Comparison of ENCODE assay signal across 12 cellular contexts in the genomic region with DNA sequence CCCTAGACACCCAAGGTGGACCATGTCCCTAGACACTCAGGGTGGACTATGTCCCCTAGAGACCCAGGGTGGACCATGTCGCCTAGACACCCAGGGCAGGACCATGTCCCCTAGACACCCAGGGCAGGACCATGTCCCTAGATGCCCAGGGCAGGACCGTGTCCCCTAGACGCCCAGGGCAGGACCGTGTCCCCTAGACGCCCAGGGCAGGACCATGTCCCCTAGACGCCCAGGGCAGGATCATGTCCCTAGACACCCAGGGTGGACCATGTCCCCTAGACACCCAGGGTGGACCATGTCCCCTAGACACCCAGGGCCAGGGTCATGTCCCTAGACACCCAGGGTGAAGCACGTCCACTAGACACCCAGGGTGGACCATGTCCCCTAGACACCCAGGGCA. TPM values are rescaled to one million over a fixed set of nuclear protein-coding genes. Genes with fewer than 3 reads are reported as not detected.
A peak's percentile ranks its signal among the peaks of the same experiment; 100 is the strongest.
DNase-seq lines count a peak whose midpoint lies in the region; ATAC-seq, FAIRE-seq and TF ChIP-seq lines count a peak whose summit lies in the region.
"Not testable (repeated sequence)": the region's sequence is repeated elsewhere in the genome, so short reads cannot be mapped to it uniquely, and the experiment has no call there.
"Had no signal": no experiment of that assay in that cellular context is flagged by ENCODE, and none has a peak within 500 bp of the region (broad histone marks: within the 10 kb centered on the region; RNA-seq: fewer than 3 reads in every experiment).

No MANE protein-coding gene starts in this region.

- not testable (repeated sequence) for H3K36me3 ChIP-seq in kidney (ENCODE audit: control insufficient read depth in 1 of 2, insufficient read depth in 2 of 2, low read length in 2 of 2); osteoblast (ENCODE audit: insufficient read depth, low read length); psoas muscle (ENCODE audit: insufficient read depth in 1 of 2, low read depth in 1 of 2)

- not testable (repeated sequence) for H4K20me1 ChIP-seq in osteoblast (ENCODE audit: insufficient read depth, low read length)

- H3K4me1 ChIP-seq in kidney (ENCODE audit: control insufficient read depth in 1 of 2, insufficient read depth in 1 of 2, low read depth in 1 of 2, low read length in 2 of 2) (peaks cover 13 to 15% of the 10 kb centered on the region in 2 donors), psoas muscle (peaks cover 42% of the 10 kb centered on the region)
- H3K4me1 ChIP-seq in osteoblast (ENCODE audit: insufficient read depth, low read length), result not testable (repeated sequence)

- not testable (repeated sequence) for H3K79me2 ChIP-seq in osteoblast (ENCODE audit: insufficient read depth, low read length)

- H3K4me2 ChIP-seq in osteoblast (ENCODE audit: insufficient read depth, low read length), result not testable (repeated sequence)

- not testable (repeated sequence) for DNase-seq in GM10266 (ENCODE audit: extremely low spot score); urothelium cell line (ENCODE audit: low spot score)
- peak; percentile 65 for DNase-seq in chondrocyte (ENCODE audit: low spot score)
- DNase-seq in kidney, result peak; percentile 65
- DNase-seq in osteoblast (ENCODE audit: insufficient read length, low spot score, missing footprints), result peak; percentile 14
- DNase-seq in psoas muscle, result peak; percentile 2 to 26

- peaks cover 21% of the 10 kb centered on the region for H3K27me3 ChIP-seq in osteoblast (ENCODE audit: insufficient read depth, low read length)
- H3K27me3 ChIP-seq in psoas muscle (ENCODE audit: insufficient read depth in 3 of 3, low read length in 2 of 3), result not testable (repeated sequence)

- H3K9me3 ChIP-seq in kidney (ENCODE audit: control insufficient read depth in 1 of 2, low read length in 2 of 2); osteoblast (ENCODE audit: low read depth, low read length); psoas muscle: not testable (repeated sequence)

- H3K27me3 Mint-ChIP-seq in chondrocyte (ENCODE audit: low read depth), result not testable (repeated sequence)

- TF ChIP-seq CTCF in GM10266 (IDR thresholded peaks at IDR 0.05; ENCODE audit: control insufficient read depth, insufficient read depth, low read depth, missing control alignments), result peak; percentile 1
- TF ChIP-seq CTCF in chondrocyte (IDR thresholded peaks at IDR 0.05); kidney (IDR thresholded peaks at IDR 0.05; ENCODE audit: borderline replicate concordance, extremely low read depth, insufficient read depth); osteoblast (IDR thresholded peaks at IDR 0.05; ENCODE audit: extremely low read depth, low read depth, low read length); psoas muscle (IDR thresholded peaks at IDR 0.05): not testable (repeated sequence)

- H3K36me3 Mint-ChIP-seq in chondrocyte (ENCODE audit: low read depth), result not testable (repeated sequence)

- not testable (repeated sequence) for H2AFZ ChIP-seq in osteoblast (ENCODE audit: low read length)

- H3K9ac ChIP-seq in kidney (ENCODE audit: low read length in 2 of 2), result not testable (repeated sequence)

- peaks cover 10% of the 10 kb centered on the region for H3K4me1 Mint-ChIP-seq in chondrocyte (ENCODE audit: low read depth)

- H3K9me3 Mint-ChIP-seq in chondrocyte (ENCODE audit: low read depth), result not testable (repeated sequence)

- H3K27ac Mint-ChIP-seq in chondrocyte (ENCODE audit: unreplicated experiment), result not testable (repeated sequence)

- not testable (repeated sequence) for H3K27ac ChIP-seq in kidney (ENCODE audit: low read depth in 2 of 2, low read length in 2 of 2); osteoblast (ENCODE audit: low read depth, low read length); psoas muscle

- not testable (repeated sequence) for H3K4me3 ChIP-seq in kidney (ENCODE audit: low read length in 2 of 2); osteoblast (ENCODE audit: insufficient read depth, low read length); psoas muscle

- FAIRE-seq in kidney (lab: Jason Lieb, UNC), result not testable (repeated sequence)
- FAIRE-seq in urothelium cell line (lab: Jason Lieb, UNC), result peak; percentile 35

- 41 to 60% (median 50%) methylated on average over 6 to 7 of the region's 7 CpGs for WGBS in psoas muscle, 3 donors

- intact Hi-C loops in kidney (cut with DNase I), result not testable (repeated sequence)
- intact Hi-C loops in psoas muscle (cut with DNase I), result loop anchor here (2.0 to 10.0 kb wide), 5 partner anchors 160 to 620 kb away; partner anchors contain the start of gene MYL3 (in 1 of the 2)

- not testable (repeated sequence) for H3K4me3 Mint-ChIP-seq in chondrocyte (ENCODE audit: unreplicated experiment)

- ATAC-seq in psoas muscle, result not testable (repeated sequence)

RNA-seq across cellular contexts. Expression of gene TMIE, which starts 3.2 kb away (rescaled TPM):
- 0.25 TPM in 1 of 3 replicates, not detected in the others for total RNA-seq in chondrocyte
- 0.79 TPM for total RNA-seq in kidney
- 1.3 TPM for polyA plus RNA-seq in kidney (ENCODE audit: insufficient read depth, low read depth, low replicate concordance)
- total RNA-seq in osteoblast, result under 0.01 TPM in 2 replicates
- 1 to 10 TPM in 1 of 4 donors, under 1 TPM in 3; 0.27 to 2.2 (median 0.33) TPM for total RNA-seq in psoas muscle
- 1 to 10 TPM in 1 of 3 donors, under 1 TPM in 2; 0.40 to 1.1 (median 0.65) TPM for polyA plus RNA-seq in psoas muscle
- total RNA-seq: Daoy, G401, HFFc6 had no signal

RNA-seq across cellular contexts. Expression of gene ALS2CL, which starts 10.9 kb away (rescaled TPM):
- total RNA-seq in chondrocyte (1.4 to 5.2 TPM (median 3.6 TPM) in 3 replicates), kidney (78.9 TPM), osteoblast (1.1 and 1.8 TPM in 2 replicates), psoas muscle (10 to 100 TPM in 1 of 4 donors, 1 to 10 TPM in 3; 5.0 to 10.1 (median 8.0) TPM)
- polyA plus RNA-seq in kidney (ENCODE audit: insufficient read depth, low read depth, low replicate concordance) (43.0 TPM), psoas muscle (1 to 10 TPM; 5.2 to 6.6 (median 5.5) TPM)

RNA-seq across cellular contexts. Expression of gene PRSS50, which starts 13.3 kb away (rescaled TPM):
- total RNA-seq in chondrocyte (not detected in 3 replicates), kidney (0.35 TPM), osteoblast (not detected in 2 replicates), psoas muscle (under 1 TPM in 3 of 4 donors, not detected in 1; 0.12 to 0.34 (median 0.23) TPM)
- polyA plus RNA-seq in kidney (ENCODE audit: insufficient read depth, low read depth, low replicate concordance) (0.19 TPM), psoas muscle (under 1 TPM; 0.01 to 0.15 (median 0.07) TPM)
- total RNA-seq: Calu3; CD4-positive, alpha-beta memory T cell; Daoy; G401; HFFc6 had no signal
- polyA plus RNA-seq: A549; CD4-positive, alpha-beta memory T cell had no signal
